8 cellular contexts compared by ENCODE assay signal in genomic region chr16:88768041-88768876, GRCh38. TPM values are rescaled to one million over a fixed set of nuclear protein-coding genes. Genes with fewer than 3 reads are reported as not detected.
DNase-seq lines count a peak whose midpoint lies in the region; ATAC-seq and TF ChIP-seq lines count a peak whose summit lies in the region.

No MANE protein-coding gene starts in this region.

- intact Hi-C loops in HCT116 (cut with micrococcal nuclease) (no loop called here), mucosa of descending colon (cut with DNase I, micrococcal nuclease) (no loop called here)

- 75% methylated on average over 23 of the region's 30 CpGs for WGBS in hepatocyte (ENCODE audit: low lambda C conversion rate, missing lambda C conversion rate)

- H3K9me3 ChIP-seq in HCT116 (ENCODE audit: control insufficient read depth in 1 of 2, insufficient read depth in 1 of 2, low read depth in 1 of 2, low read length in 2 of 2), result no peaks in the 10 kb centered on the region
- no peaks in the 10 kb centered on the region for H3K9me3 ChIP-seq in adipocyte (ENCODE audit: control insufficient read depth, low read length)
- H3K9me3 ChIP-seq in hepatocyte (ENCODE audit: low read depth), result no peaks in the 10 kb centered on the region
- no peaks in the 10 kb centered on the region for H3K9me3 ChIP-seq in stomach smooth muscle (ENCODE audit: control insufficient read depth in 2 of 2, low read length in 2 of 2)
- H3K9me3 ChIP-seq in mucosa of descending colon, result no peaks in the 10 kb centered on the region

- H3K9me2 ChIP-seq in HCT116 (ENCODE audit: insufficient read depth), result no peaks in the 10 kb centered on the region
- H3K9me2 ChIP-seq in hepatocyte (replicated peaks; ENCODE audit: insufficient read depth), result no peaks in the 10 kb centered on the region

- TF ChIP-seq RAD21 in HCT116 (IDR thresholded peaks at IDR 0.05; ENCODE audit: low read depth), result no peak

- TF ChIP-seq CTCF in HCT116 (IDR thresholded peaks at IDR 0.05 in 2 of 3, conservative IDR thresholded peaks at IDR 0.05 in 1 of 3; ENCODE audit: borderline replicate concordance in 1 of 3, insufficient read depth in 1 of 3, low read depth in 2 of 3, low read length in 2 of 3) (no peak), hepatocyte (IDR thresholded peaks at IDR 0.05; ENCODE audit: poor library complexity) (no peak), mucosa of descending colon (IDR thresholded peaks at IDR 0.05) (no peak)

- RAD21 ChIA-PET in HCT116 (lab: Charles Lee; ENCODE audit: low non-redundant PET in 1 of 2, low total read pairs in 2 of 2, uncharacterized antibody in 2 of 2, unreplicated experiment in 2 of 2), result no interaction called here

- DNase-seq in HCT116 (ENCODE audit: low read depth, low spot score) (no peak), adipocyte (ENCODE audit: low read depth) (no peak), hepatocyte (ENCODE audit: low spot score) (peak; percentile 45), mucosa of descending colon (no peak), inferior parietal cortex (ENCODE audit: extremely low spot score) (no peak)
- no peak for DNase-seq in effector CD4-positive, alpha-beta T cell

- no TSS peak for BruUV-seq in HCT116 (replicated peaks; lab: Mats Ljungman, UMichigan)

- H3K27me3 ChIP-seq in HCT116 (ENCODE audit: insufficient read depth, low read length), result no peaks in the 10 kb centered on the region
- H3K27me3 ChIP-seq in adipocyte (replicated peaks; ENCODE audit: control insufficient read depth, insufficient read depth, low read length), result no peaks in the 10 kb centered on the region
- H3K27me3 ChIP-seq in hepatocyte, result no peaks in the 10 kb centered on the region
- H3K27me3 ChIP-seq in stomach smooth muscle (ENCODE audit: control insufficient read depth in 1 of 2, insufficient read depth in 2 of 2, low read length in 2 of 2), result no peaks in the 10 kb centered on the region

- H3K9ac ChIP-seq in HCT116 (ENCODE audit: low read length) (no peak overlapping the region), adipocyte (ENCODE audit: low read length) (peak overlapping the region; percentile 75), stomach smooth muscle (ENCODE audit: low read length in 2 of 2) (peak overlapping the region; percentile 55 to 66)

- H4K20me1 ChIP-seq in HCT116 (ENCODE audit: insufficient read depth) (peaks cover 19% of the 10 kb centered on the region; the same call in 1 of the 2 replicates), hepatocyte (ENCODE audit: insufficient read depth, poor library complexity, severe bottlenecking) (peaks cover 15% of the 10 kb centered on the region)

- no peak for ATAC-seq in HCT116
- ATAC-seq in GM19452 (IDR thresholded peaks at IDR 0.05; ENCODE audit: unreplicated experiment), result no peak
- no peak for ATAC-seq in mucosa of descending colon

- peak overlapping the region; percentile 72; the same call in 1 of the 2 replicates for H3K4me2 ChIP-seq in HCT116 (ENCODE audit: low read length)
- no peak overlapping the region for H3K4me2 ChIP-seq in hepatocyte

- no peak overlapping the region for H3K4me3 ChIP-seq in HCT116 (replicated peaks in 1 of 2; ENCODE audit: low read depth in 1 of 2, low read length in 2 of 2)
- peak overlapping the region; percentile 62 for H3K4me3 ChIP-seq in adipocyte (ENCODE audit: low read length)
- H3K4me3 ChIP-seq in hepatocyte, result no peak overlapping the region
- peak overlapping the region; percentile 12 to 40 for H3K4me3 ChIP-seq in stomach smooth muscle (ENCODE audit: low read length in 2 of 2)
- no peak overlapping the region for H3K4me3 ChIP-seq in mucosa of descending colon

- H2AFZ ChIP-seq in HCT116 (ENCODE audit: low read depth, low read length, poor library complexity, severe bottlenecking) (no peak overlapping the region), hepatocyte (no peak overlapping the region)

- POLR2A ChIA-PET in HCT116 (lab: Charles Lee), result no interaction called here

- H3K79me2 ChIP-seq in HCT116 (ENCODE audit: insufficient read depth, low read length) (peaks cover 99% of the 10 kb centered on the region), hepatocyte (peaks cover 56% of the 10 kb centered on the region)

- CTCF ChIA-PET in HCT116 (lab: Charles Lee), result interaction anchor here (1.0 to 1.2 kb wide), 2 partner anchors 22 to 31 kb away, joined by 3 to 4 read pairs; no protein-coding TSS in a partner anchor

- H3K27ac ChIP-seq in HCT116 (ENCODE audit: low read depth, low read length) (peak overlapping the region; percentile 92), hepatocyte (no peak overlapping the region), stomach smooth muscle (ENCODE audit: low read length) (peak overlapping the region; percentile 89)

- H3K4me1 ChIP-seq in HCT116 (ENCODE audit: control insufficient read depth in 1 of 2, insufficient read depth in 2 of 2, low read length in 2 of 2), result peaks cover 56 to 98% of the 10 kb centered on the region in 2 experiments
- H3K4me1 ChIP-seq in adipocyte (ENCODE audit: control insufficient read depth, insufficient read depth, low read length), result peaks cover 52% of the 10 kb centered on the region
- H3K4me1 ChIP-seq in hepatocyte (ENCODE audit: insufficient read depth), result peaks cover 60% of the 10 kb centered on the region
- peaks cover 85% of the 10 kb centered on the region for H3K4me1 ChIP-seq in stomach smooth muscle (ENCODE audit: control insufficient read depth, insufficient read depth, low read length)
- H3K4me1 ChIP-seq in mucosa of descending colon (ENCODE audit: low read depth), result peaks cover 53% of the 10 kb centered on the region

- H3K36me3 ChIP-seq in HCT116 (ENCODE audit: control insufficient read depth in 1 of 2, insufficient read depth in 2 of 2, low read length in 2 of 2), result peaks cover 0 to 17% of the 10 kb centered on the region in 2 experiments; a peak in 1 of 4 replicates
- H3K36me3 ChIP-seq in adipocyte (ENCODE audit: control insufficient read depth, insufficient read depth, low read length, severe bottlenecking), result peaks cover 15% of the 10 kb centered on the region
- H3K36me3 ChIP-seq in hepatocyte (replicated peaks; ENCODE audit: insufficient read depth, low read depth), result no peaks in the 10 kb centered on the region
- H3K36me3 ChIP-seq in stomach smooth muscle (ENCODE audit: control insufficient read depth in 2 of 2, insufficient read depth in 2 of 2, low read length in 2 of 2), result peaks cover 0 to 3% of the 10 kb centered on the region in 2 donors
- no peaks in the 10 kb centered on the region for H3K36me3 ChIP-seq in mucosa of descending colon (ENCODE audit: low read depth)

- TF ChIP-seq POLR2A in HCT116 (IDR thresholded peaks at IDR 0.05; ENCODE audit: borderline replicate concordance, extremely low read depth, insufficient read depth, insufficient read length), result no peak

TF ChIP-seq in HCT116, 20 proteins besides CTCF, POLR2A, EP300 and RAD21 (continues in another document):
- TF ChIP-seq SIN3A (IDR thresholded peaks at IDR 0.05; ENCODE audit: low read depth) (no peak), SP1 (IDR thresholded peaks at IDR 0.05; ENCODE audit: low read depth) (no peak), FOSL1 (IDR thresholded peaks at IDR 0.05; ENCODE audit: low read depth) (no peak), CBX3 (IDR thresholded peaks at IDR 0.05; ENCODE audit: low read depth) (no peak), TCF7L2 (IDR thresholded peaks at IDR 0.05; ENCODE audit: borderline replicate concordance, extremely low read depth, insufficient read depth, insufficient read length) (no peak), ATF3 (IDR thresholded peaks at IDR 0.05) (no peak), ZBTB33 (IDR thresholded peaks at IDR 0.05; ENCODE audit: extremely low read depth, insufficient replicate concordance, low read length) (no peak), ZNF274 (IDR thresholded peaks at IDR 0.05; ENCODE audit: low read depth, low read length) (no peak), SRF (IDR thresholded peaks at IDR 0.05; ENCODE audit: low read depth) (no peak)

RNA-seq across cellular contexts. Expression of gene PIEZO1, which starts 16.8 kb away (rescaled TPM):
- total RNA-seq in HCT116 (2021; ENCODE audit: unreplicated experiment) (224 TPM), hepatocyte (47.0 and 77.0 TPM in 2 replicates), mucosa of descending colon (100 to 1,000 TPM in 2 of 3 donors, 10 to 100 TPM in 1; 71.4 to 218 (median 129) TPM)
- polyA plus RNA-seq in HCT116 (2012), result 198 and 280 TPM in 2 replicates
- polyA plus RNA-seq in hepatocyte, result 70.6 and 87.9 TPM in 2 replicates

RNA-seq across cellular contexts. Expression of gene CDT1, which starts 35.3 kb away (rescaled TPM):
- total RNA-seq in HCT116 (2021; ENCODE audit: unreplicated experiment) (160 TPM), hepatocyte (5.2 and 6.9 TPM in 2 replicates), mucosa of descending colon (10 to 100 TPM in 1 of 3 donors, 1 to 10 TPM in 2; 2.9 to 20.9 (median 7.6) TPM)
- 123 and 132 TPM in 2 replicates for polyA plus RNA-seq in HCT116 (2012)
- 5.1 and 6.8 TPM in 2 replicates for polyA plus RNA-seq in hepatocyte

RNA-seq across cellular contexts. Expression of gene APRT, which starts 43.5 kb away (rescaled TPM):
- 311 TPM for total RNA-seq in HCT116 (2021; ENCODE audit: unreplicated experiment)
- polyA plus RNA-seq in HCT116 (2012), result 329 and 349 TPM in 2 replicates
- total RNA-seq in hepatocyte, result 101 and 119 TPM in 2 replicates
- polyA plus RNA-seq in hepatocyte, result 237 and 273 TPM in 2 replicates
- 100 to 1,000 TPM in 2 of 3 donors, 10 to 100 TPM in 1; 76.5 to 185 (median 113) TPM for total RNA-seq in mucosa of descending colon

Comparison
In these comparisons a context has a peak if more than half of its experiments do, and no peak if none do; other contexts are left out.
1. H3K4me3 ChIP-seq: peak in adipocyte (single experiment) and stomach smooth muscle (2 of 2); none in HCT116 (0 of 2), hepatocyte (single experiment) and mucosa of descending colon (single experiment).